ENCODE assay signal across 11 cellular contexts in the genomic region with DNA sequence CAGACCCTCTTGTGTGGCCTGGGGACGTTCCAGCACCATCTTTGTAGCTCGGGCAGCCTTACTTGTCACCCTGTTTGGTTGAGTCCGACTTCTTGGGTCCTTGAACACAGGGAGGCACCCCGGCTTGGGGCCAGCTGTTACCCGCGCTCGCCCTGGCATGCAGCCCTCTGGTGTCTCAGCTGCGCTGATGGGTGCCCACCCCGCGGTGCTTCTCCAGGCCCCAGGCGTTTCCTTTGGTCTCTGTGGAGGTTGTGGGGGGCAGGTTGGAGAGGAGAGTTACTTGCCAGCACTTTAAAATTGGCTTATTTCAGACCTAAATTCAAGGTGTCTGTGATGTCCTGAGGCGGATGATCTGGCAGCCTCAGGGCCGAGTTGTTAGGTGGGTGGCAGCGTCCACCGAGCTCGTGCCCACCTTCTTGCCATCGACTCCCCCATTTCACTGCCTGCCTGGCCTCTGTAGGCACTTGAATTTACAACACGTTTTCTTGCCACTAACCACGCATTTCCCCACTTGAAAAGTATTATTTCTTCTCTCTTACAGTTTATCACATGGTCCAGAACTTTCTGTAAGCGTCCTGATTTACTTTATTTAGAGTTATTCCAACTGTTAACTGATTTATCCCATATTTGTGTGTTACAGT. TPM values are rescaled to one million over a fixed set of nuclear protein-coding genes. Genes with fewer than 3 reads are reported as not detected.
DNase-seq lines count a peak whose midpoint lies in the region; ATAC-seq and TF ChIP-seq lines count a peak whose summit lies in the region.
"Had no signal": no experiment of that assay in that cellular context is flagged by ENCODE, and none has a peak within 500 bp of the region (broad histone marks: within the 10 kb centered on the region; RNA-seq: fewer than 3 reads in every experiment).

No MANE protein-coding gene starts in this region.

- no peak overlapping the region for H2AFZ ChIP-seq in Loucy (ENCODE audit: low read length)

- peak overlapping the region; percentile 21 for H3K4me3 ChIP-seq in Loucy (ENCODE audit: low read length, poor library complexity, severe bottlenecking)

- peaks cover 100% of the 10 kb centered on the region for H3K79me2 ChIP-seq in Loucy (ENCODE audit: insufficient read depth, low read length)

- H3K4me1 ChIP-seq in Loucy (ENCODE audit: insufficient read depth, low read length, poor library complexity, severe bottlenecking), result peaks cover 80% of the 10 kb centered on the region

- peak overlapping the region; percentile 59 for H3K9ac ChIP-seq in Loucy (ENCODE audit: low read depth, low read length, poor library complexity, severe bottlenecking)

- H3K27ac ChIP-seq in CD4-positive, alpha-beta T cell (ENCODE audit: low read depth, low read length), result peak overlapping the region; percentile 65

- peaks cover 84% of the 10 kb centered on the region for H3K4me1 Mint-ChIP-seq in CD4-positive, alpha-beta T cell (ENCODE audit: low read depth)
- H3K4me1 Mint-ChIP-seq in naive thymus-derived CD8-positive, alpha-beta T cell, result peaks cover 39 to 85% (median 80%) of the 10 kb centered on the region in 4 donors
- H3K4me1 Mint-ChIP-seq in glutamatergic neuron (ENCODE audit: low read depth, unreplicated experiment), result peaks cover 19% of the 10 kb centered on the region
- no peaks in the 10 kb centered on the region for H3K4me1 Mint-ChIP-seq in Calu3 (ENCODE audit: low read depth, unreplicated experiment)

- no peak for TF ChIP-seq CTCF in CD4-positive, alpha-beta T cell (IDR thresholded peaks at IDR 0.05)
- TF ChIP-seq CTCF in Loucy (conservative IDR thresholded peaks at IDR 0.05; ENCODE audit: low read length) (no peak), glutamatergic neuron (IDR thresholded peaks at IDR 0.05; ENCODE audit: partially characterized antibody, unreplicated experiment) (no peak), Calu3 (IDR thresholded peaks at IDR 0.05; ENCODE audit: unreplicated experiment) (no peak)

- peaks cover 23% of the 10 kb centered on the region for H3K36me3 Mint-ChIP-seq in CD4-positive, alpha-beta T cell (ENCODE audit: low read depth)
- H3K36me3 Mint-ChIP-seq in naive thymus-derived CD8-positive, alpha-beta T cell, result peaks cover 0 to 17% (median 7%) of the 10 kb centered on the region in 3 donors
- H3K36me3 Mint-ChIP-seq in glutamatergic neuron (ENCODE audit: unreplicated experiment) (peaks cover 7% of the 10 kb centered on the region), Calu3 (ENCODE audit: insufficient read depth, unreplicated experiment) (no peaks in the 10 kb centered on the region)

- no peaks in the 10 kb centered on the region for H3K27me3 ChIP-seq in CD4-positive, alpha-beta T cell (ENCODE audit: control insufficient read depth, insufficient read depth, low read length)
- H3K27me3 ChIP-seq in Loucy (ENCODE audit: insufficient read depth, low read length, poor library complexity, severe bottlenecking), result no peaks in the 10 kb centered on the region

- H3K27me3 Mint-ChIP-seq in CD4-positive, alpha-beta T cell, result no peaks in the 10 kb centered on the region
- H3K27me3 Mint-ChIP-seq in naive thymus-derived CD8-positive, alpha-beta T cell, result no peaks in the 10 kb centered on the region
- peaks cover 1% of the 10 kb centered on the region for H3K27me3 Mint-ChIP-seq in glutamatergic neuron (ENCODE audit: unreplicated experiment)
- no peaks in the 10 kb centered on the region for H3K27me3 Mint-ChIP-seq in Calu3 (ENCODE audit: unreplicated experiment)

- intact Hi-C loops in CD4-positive, alpha-beta T cell (cut with DNase I, micrococcal nuclease), result loop anchor here (2.0 to 5.0 kb wide), 4 partner anchors 17 to 220 kb away; a partner anchor contains a TSS
- intact Hi-C loops in Calu3 (cut with micrococcal nuclease; ENCODE audit: unreplicated experiment), result no loop called here

- no peaks in the 10 kb centered on the region for H3K9me2 ChIP-seq in Loucy (replicated peaks; ENCODE audit: low read depth, low read length)

- H4K20me1 ChIP-seq in Loucy (ENCODE audit: insufficient read depth, low read length, poor library complexity, severe bottlenecking), result peaks cover 27% of the 10 kb centered on the region

- no TSS peak for BruUV-seq in Calu3 (replicated peaks; lab: Mats Ljungman, UMichigan)

- peak overlapping the region; percentile 100 for H3K27ac Mint-ChIP-seq in CD4-positive, alpha-beta T cell
- H3K27ac Mint-ChIP-seq in naive thymus-derived CD8-positive, alpha-beta T cell, result peak overlapping the region; percentile 84 to 100 (median 99)
- no peak overlapping the region for H3K27ac Mint-ChIP-seq in glutamatergic neuron (ENCODE audit: unreplicated experiment)
- H3K27ac Mint-ChIP-seq in Calu3 (ENCODE audit: unreplicated experiment), result no peak overlapping the region

- no peaks in the 10 kb centered on the region for H3K9me3 Mint-ChIP-seq in CD4-positive, alpha-beta T cell
- H3K9me3 Mint-ChIP-seq in naive thymus-derived CD8-positive, alpha-beta T cell, result no peaks in the 10 kb centered on the region
- H3K9me3 Mint-ChIP-seq in glutamatergic neuron (ENCODE audit: unreplicated experiment) (peaks cover 5% of the 10 kb centered on the region), Calu3 (ENCODE audit: low read depth, unreplicated experiment) (no peaks in the 10 kb centered on the region)

- H3K9me3 ChIP-seq in CD4-positive, alpha-beta T cell (ENCODE audit: control insufficient read depth, low read length), result no peaks in the 10 kb centered on the region
- H3K9me3 ChIP-seq in Loucy (ENCODE audit: insufficient read depth, low read depth, low read length), result peaks cover 2% of the 10 kb centered on the region; the same call in 1 of the 2 replicates

- no peak for ATAC-seq in CD4-positive, alpha-beta T cell (ENCODE audit: poor library complexity)
- peak in 1 of 2 donors; percentile 18 for ATAC-seq in naive thymus-derived CD8-positive, alpha-beta T cell
- ATAC-seq: HCT116 had no signal

- peaks cover 8% of the 10 kb centered on the region; the same call in 1 of the 2 replicates for H3K36me3 ChIP-seq in Loucy (ENCODE audit: insufficient read depth, low read length)

- CTCF ChIA-PET in CD4-positive, alpha-beta T cell (lab: Charles Lee), result interaction anchor here (0.7 to 1.9 kb wide), 2 partner anchors 17 kb away, joined by 4 to 9 read pairs; a partner anchor contains a TSS
- CTCF ChIA-PET in Calu3 (lab: Charles Lee), result no interaction called here

- POLR2A ChIA-PET in CD4-positive, alpha-beta T cell (lab: Charles Lee), result interaction anchor here (0.6 to 9.0 kb wide), 8 partner anchors 16 to 153 kb away, joined by 3 to 259 read pairs (median 5); a partner anchor contains a TSS
- POLR2A ChIA-PET in naive thymus-derived CD8-positive, alpha-beta T cell (lab: Charles Lee), result interaction anchor here (0.7 to 7.4 kb wide), 15 partner anchors 14 to 163 kb away, joined by 3 to 319 read pairs (median 6); a partner anchor contains a TSS

- H3F3A ChIP-seq in Loucy (ENCODE audit: low read depth), result no peaks in the 10 kb centered on the region

- peak overlapping the region; percentile 61 for H3K4me2 ChIP-seq in Loucy (ENCODE audit: low read depth, low read length, poor library complexity, severe bottlenecking)

- H3K4me3 Mint-ChIP-seq in CD4-positive, alpha-beta T cell, result peak overlapping the region; percentile 77
- peak overlapping the region; percentile 59 to 98 (median 92) for H3K4me3 Mint-ChIP-seq in naive thymus-derived CD8-positive, alpha-beta T cell
- H3K4me3 Mint-ChIP-seq in glutamatergic neuron (ENCODE audit: unreplicated experiment), result no peak overlapping the region
- H3K4me3 Mint-ChIP-seq in Calu3 (ENCODE audit: low read depth, unreplicated experiment), result no peak overlapping the region

- DNase-seq in CD4-positive, alpha-beta T cell, result peak in 1 of 10 experiments; percentile 17
- peak; percentile 17 for DNase-seq in activated gamma-delta T cell (lab: John Stamatoyannopoulos, UW)
- DNase-seq in naive thymus-derived CD8-positive, alpha-beta T cell, result peak in 6 of 10 donors; percentile 21 to 73 (median 48)
- no peak for DNase-seq in dedifferentiated amniotic fluid mesenchymal stem cell (ENCODE audit: extremely low spot score)
- DNase-seq in glutamatergic neuron, result no peak
- DNase-seq in Calu3, result no peak
- no peak for DNase-seq in NCI-H1048 (lab: John Stamatoyannopoulos, UW)
- DNase-seq: aorta had no signal

RNA-seq across cellular contexts. Expression of a gene that starts 16.9 kb away (rescaled TPM):
- total RNA-seq in CD4-positive, alpha-beta T cell, result 10 to 100 TPM; 59.8 to 67.4 TPM
- 100 to 1,000 TPM; 105 to 108 TPM for total RNA-seq in naive thymus-derived CD8-positive, alpha-beta T cell
- polyA plus RNA-seq in naive thymus-derived CD8-positive, alpha-beta T cell, result 100 to 1,000 TPM; 160 to 178 (median 173) TPM
- total RNA-seq in glutamatergic neuron (ENCODE audit: unreplicated experiment), result 33.3 TPM
- total RNA-seq in Calu3 (2022), result 41.0 and 43.8 TPM in 2 replicates

RNA-seq across cellular contexts. Expression of a gene that starts 40.6 kb away (rescaled TPM):
- total RNA-seq in CD4-positive, alpha-beta T cell, result 10 to 100 TPM; 42.9 to 45.1 TPM
- total RNA-seq in naive thymus-derived CD8-positive, alpha-beta T cell, result 10 to 100 TPM; 31.1 to 31.3 TPM
- 10 to 100 TPM; 22.2 to 37.0 (median 26.1) TPM for polyA plus RNA-seq in naive thymus-derived CD8-positive, alpha-beta T cell
- not detected for total RNA-seq in glutamatergic neuron (ENCODE audit: unreplicated experiment)
- not detected in 2 replicates for total RNA-seq in Calu3 (2022)
- total RNA-seq: RPMI7951 had no signal

Comparison
In these comparisons a context has a peak if more than half of its experiments do, and no peak if none do; other contexts are left out.
1. DNase-seq: peak in activated gamma-delta T cell (single experiment) and naive thymus-derived CD8-positive, alpha-beta T cell (6 of 10); none in dedifferentiated amniotic fluid mesenchymal stem cell (single experiment), glutamatergic neuron (single experiment), Calu3 (single experiment) and NCI-H1048 (single experiment).
2. H3K27ac Mint-ChIP-seq: peak in CD4-positive, alpha-beta T cell (single experiment) and naive thymus-derived CD8-positive, alpha-beta T cell (10 of 10); none in glutamatergic neuron (single experiment) and Calu3 (single experiment).
3. H3K4me3 Mint-ChIP-seq: peak in CD4-positive, alpha-beta T cell (single experiment) and naive thymus-derived CD8-positive, alpha-beta T cell (10 of 10); none in glutamatergic neuron (single experiment) and Calu3 (single experiment).
4. RNA of a gene that starts 40.6 kb away (total RNA-seq): 42.9 to 45.1 TPM in CD4-positive, alpha-beta T cell and 31.1 to 31.3 TPM in naive thymus-derived CD8-positive, alpha-beta T cell; not detected in glutamatergic neuron (single experiment) and not detected in Calu3; every median in the first group is over 10 times any median in the second.